Comparison of ENCODE assay signal across 9 cellular contexts in the genomic region with DNA sequence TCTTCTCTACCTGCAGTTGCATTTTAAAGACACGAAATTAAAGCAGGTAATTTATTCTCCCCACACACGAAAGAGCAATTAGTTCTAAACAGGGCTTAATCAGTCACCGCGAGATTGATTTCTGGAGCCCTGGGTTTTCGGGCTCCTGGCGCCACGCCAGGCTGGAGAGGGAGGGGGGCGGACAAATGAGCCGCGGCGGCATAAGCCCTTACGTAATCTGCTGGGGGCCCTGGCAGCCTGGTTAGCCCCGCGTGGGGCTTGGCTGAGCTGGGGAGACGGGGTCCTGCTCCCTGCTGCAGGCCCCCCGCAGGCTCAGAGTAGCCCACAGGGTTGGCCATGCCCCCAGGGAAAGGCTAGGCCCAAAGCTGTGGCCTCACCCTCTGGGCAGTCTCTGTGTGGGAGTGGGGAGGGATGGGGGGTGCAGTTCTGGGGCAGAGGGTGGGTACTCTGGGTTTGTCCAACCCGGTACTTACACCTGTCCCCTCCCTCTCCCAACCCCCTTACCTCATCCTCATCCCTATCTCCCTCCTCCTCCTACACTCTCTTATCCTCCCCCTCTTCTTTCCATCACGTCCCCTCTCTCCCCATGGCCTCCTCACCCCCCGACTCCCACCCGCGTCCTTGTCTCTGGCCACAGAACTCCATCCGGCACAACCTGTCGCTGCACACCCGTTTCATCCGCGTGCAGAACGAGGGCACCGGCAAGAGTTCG.
A peak's percentile ranks its signal among the peaks of the same experiment; 100 is the strongest.
DNase-seq lines count a peak whose midpoint lies in the region; ATAC-seq lines count a peak whose summit lies in the region.
"Had no signal": no experiment of that assay in that cellular context is flagged by ENCODE, and none has a peak within 500 bp of the region (broad histone marks: within the 10 kb centered on the region; RNA-seq: fewer than 3 reads in every experiment).

No MANE protein-coding gene starts in this region.

- peaks cover 19 to 28% of the 10 kb centered on the region in 2 donors for H3K27me3 ChIP-seq in duodenal mucosa (ENCODE audit: control insufficient read depth in 1 of 2, insufficient read depth in 2 of 2, low read length in 2 of 2)
- H3K27me3 ChIP-seq in muscle layer of duodenum (ENCODE audit: low read depth, low read length): no peaks in the 10 kb centered on the region

- H3K9ac ChIP-seq in duodenal mucosa (ENCODE audit: low read depth in 1 of 2, low read length in 2 of 2): peak overlapping the region in 1 of 2 donors; percentile 3

- H3K27ac ChIP-seq in duodenal mucosa (ENCODE audit: low read depth, low read length): peak overlapping the region; percentile 7
- H3K27ac ChIP-seq in muscle layer of duodenum (ENCODE audit: low read length): no peak overlapping the region
- H3K27ac ChIP-seq: C4-2B had no signal

- DNase-seq in SKM-1 treated with dmso at 0.1 percent for 144 hours (lab: John Stamatoyannopoulos, UW; ENCODE audit: unreplicated experiment) (peak; percentile 40), SKM-1 (lab: John Stamatoyannopoulos, UW; ENCODE audit: unreplicated experiment) (no peak), NOMO-1 (lab: John Stamatoyannopoulos, UW; ENCODE audit: unreplicated experiment in 2 of 2) (peak; percentile 48 to 79), pons (ENCODE audit: low spot score) (no peak)
- no peak for DNase-seq in effector CD4-positive, alpha-beta T cell

- H3K4me3 ChIP-seq in duodenal mucosa (ENCODE audit: low read depth in 1 of 2, low read length in 2 of 2): peak overlapping the region; percentile 46 to 55
- peak overlapping the region; percentile 42 to 63 for H3K4me3 ChIP-seq in muscle layer of duodenum (ENCODE audit: low read depth in 1 of 2, low read length in 2 of 2)

- H3K4me1 ChIP-seq in duodenal mucosa (ENCODE audit: control insufficient read depth in 1 of 2, insufficient read depth in 2 of 2, low read length in 2 of 2): peaks cover 0 to 14% of the 10 kb centered on the region in 2 donors
- peaks cover 0 to 27% of the 10 kb centered on the region in 2 donors for H3K4me1 ChIP-seq in muscle layer of duodenum (ENCODE audit: control insufficient read depth in 1 of 2, insufficient read depth in 2 of 2, low read length in 2 of 2)

- H3K9me3 ChIP-seq in duodenal mucosa (ENCODE audit: control insufficient read depth in 1 of 2, low read length in 2 of 2) (no peaks in the 10 kb centered on the region), muscle layer of duodenum (ENCODE audit: control insufficient read depth in 1 of 2, low read length in 2 of 2) (no peaks in the 10 kb centered on the region)

- ATAC-seq in HG03571 (IDR thresholded peaks at IDR 0.05; ENCODE audit: unreplicated experiment): no peak

- H3K36me3 ChIP-seq in duodenal mucosa (ENCODE audit: control insufficient read depth in 1 of 2, insufficient read depth in 2 of 2, low read length in 2 of 2) (no peaks in the 10 kb centered on the region), muscle layer of duodenum (ENCODE audit: control insufficient read depth in 1 of 2, insufficient read depth in 2 of 2, low read length in 2 of 2) (peaks cover 0 to 9% of the 10 kb centered on the region in 2 donors)

Comparison
In these comparisons a context has a peak if more than half of its experiments do, and no peak if none do; other contexts are left out.
1. DNase-seq: peak in SKM-1 treated with dmso at 0.1 percent for 144 hours (single experiment) and NOMO-1 (2 of 2); none in SKM-1 (single experiment), pons (single experiment) and effector CD4-positive, alpha-beta T cell (single experiment).